In genomic region chr3:176183181-176183580, GRCh38 we compare ENCODE assay signal across 25 cellular contexts.
"Had no signal": no experiment of that assay in that cellular context is flagged by ENCODE, and none has a peak within 500 bp of the region (broad histone marks: within the 10 kb centered on the region; RNA-seq: fewer than 3 reads in every experiment).

No MANE protein-coding gene starts in this region.

- DNase-seq: activated B cell treated with CpG ODN at 0.5 μM for 24 hours; activated CD4-positive, alpha-beta memory T cell treated with anti-CD3 and anti-CD28 coated beads for 36 hours; activated CD4-positive, alpha-beta T cell treated with anti-CD3 and anti-CD28 coated beads for 48 hours; activated CD8-positive, alpha-beta memory T cell treated with anti-CD3 and anti-CD28 coated beads, Interleukin-2, amount 10 ng/mL, durations not matched to agents 7 days and 5 days; activated CD8-positive, alpha-beta memory T cell treated with anti-CD3 and anti-CD28 coated beads, Interleukin-2, amount 50 U/mL, for 4 hours; activated CD8-positive, alpha-beta T cell treated with anti-CD3 and anti-CD28 coated beads, Interleukin-2, amount 10 ng/mL, durations not matched to agents 7 days and 5 days; activated effector memory CD4-positive, alpha-beta T cell treated with anti-CD3 and anti-CD28 coated beads, Interleukin-2, amount 50 U/mL, for 16 hours; activated naive CD4-positive, alpha-beta T cell treated with anti-CD3 and anti-CD28 coated beads for 36 hours; activated naive CD8-positive, alpha-beta T cell treated with anti-CD3 and anti-CD28 coated beads for 36 hours; activated naive CD8-positive, alpha-beta T cell treated with anti-CD3 and anti-CD28 coated beads, Interleukin-2, amount 50 U/mL, for 24 hours; activated T-cell treated with anti-CD3 and anti-CD28 coated beads, Interleukin-2, amount 50 U/mL, for 1 hour; activated T-cell treated with anti-CD3 and anti-CD28 coated beads, Interleukin-2, amount 50 U/mL, for 48 hours; adrenal gland; amygdala; aorta; body of pancreas; caudate nucleus; colonic mucosa; effector CD8-positive, alpha-beta T cell; foreskin fibroblast; head of caudate nucleus; T-helper 2 cell had no signal

- ATAC-seq: activated CD4-positive, CD25-positive, alpha-beta regulatory T cell treated with anti-CD3 and anti-CD28 coated beads, Interleukin-2, amount 50 U/mL, for 24 hours; activated CD8-positive, alpha-beta memory T cell treated with anti-CD3 and anti-CD28 coated beads, Interleukin-2, amount 10 ng/mL, durations not matched to agents 7 days and 5 days; activated CD8-positive, alpha-beta T cell treated with anti-CD3 and anti-CD28 coated beads, Interleukin-2, amount 10 ng/mL, durations not matched to agents 7 days and 5 days; activated naive CD8-positive, alpha-beta T cell treated with anti-CD3 and anti-CD28 coated beads, Interleukin-2, amount 50 U/mL, for 24 hours; body of pancreas; esophagus mucosa had no signal

- FAIRE-seq: frontal cortex had no signal
